22 cellular contexts compared by ENCODE assay signal in the genomic region with DNA sequence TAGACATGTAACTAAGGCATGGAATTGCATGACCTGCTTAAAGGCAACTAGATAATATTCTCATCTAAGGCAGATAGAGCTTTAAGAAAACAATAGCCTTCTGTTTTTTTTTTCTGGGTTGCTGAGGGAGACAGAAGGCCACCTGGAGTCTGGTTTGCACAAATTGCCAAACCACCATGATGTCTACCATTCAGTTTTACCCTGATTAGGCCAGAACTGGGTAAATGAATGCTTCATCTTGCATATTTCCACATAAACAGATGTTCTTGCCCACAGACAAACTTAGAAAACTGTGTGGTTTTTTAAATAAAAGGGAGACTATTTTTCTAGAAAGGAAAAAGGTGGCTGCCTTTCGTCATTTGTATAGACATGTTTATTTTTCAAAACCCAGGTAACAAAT.
"Had no signal": no experiment of that assay in that cellular context is flagged by ENCODE, and none has a peak within 500 bp of the region (broad histone marks: within the 10 kb centered on the region; RNA-seq: fewer than 3 reads in every experiment).

No MANE protein-coding gene starts in this region.

- H3K4me2 ChIP-seq: neural progenitor cell had no signal

- H3K9me3 Mint-ChIP-seq: neural progenitor cell had no signal

- H3K27ac ChIP-seq: coronary artery, gastrocnemius medialis, neural progenitor cell, prostate gland, stomach had no signal

- H2AFZ ChIP-seq: neural progenitor cell had no signal

- H3K4me3 Mint-ChIP-seq: activated CD4-positive, alpha-beta T cell treated with anti-CD3 and anti-CD28 coated beads, Interleukin-2, amount 10 ng/mL, durations not matched to agents 24 days and 14 days; activated CD8-positive, alpha-beta T cell treated with anti-CD3 and anti-CD28 coated beads for 36 hours; activated naive CD8-positive, alpha-beta T cell treated with anti-CD3 and anti-CD28 coated beads, Interleukin-2, amount 10 ng/mL, durations not matched to agents 7 days and 5 days; central memory CD8-positive, alpha-beta T cell; naive thymus-derived CD4-positive, alpha-beta T cell; neural progenitor cell had no signal

- FAIRE-seq: small intestine had no signal

- H3K4me1 Mint-ChIP-seq: activated CD4-positive, alpha-beta T cell treated with anti-CD3 and anti-CD28 coated beads, Interleukin-2, amount 10 ng/mL, durations not matched to agents 24 days and 14 days; activated naive CD8-positive, alpha-beta T cell treated with anti-CD3 and anti-CD28 coated beads, Interleukin-2, amount 10 ng/mL, durations not matched to agents 7 days and 5 days; central memory CD8-positive, alpha-beta T cell; naive thymus-derived CD4-positive, alpha-beta T cell; neural progenitor cell had no signal

- H3K9ac ChIP-seq: neural progenitor cell had no signal

- H3K27me3 Mint-ChIP-seq: activated CD4-positive, alpha-beta T cell treated with anti-CD3 and anti-CD28 coated beads, Interleukin-2, amount 10 ng/mL, durations not matched to agents 24 days and 14 days; activated CD8-positive, alpha-beta T cell treated with anti-CD3 and anti-CD28 coated beads for 36 hours; activated naive CD8-positive, alpha-beta T cell treated with anti-CD3 and anti-CD28 coated beads, Interleukin-2, amount 10 ng/mL, durations not matched to agents 7 days and 5 days; central memory CD8-positive, alpha-beta T cell; naive thymus-derived CD4-positive, alpha-beta T cell had no signal

- DNase-seq: activated CD4-positive, alpha-beta T cell treated with anti-CD3 and anti-CD28 coated beads, Interleukin-2, amount 10 ng/mL, durations not matched to agents 24 days and 14 days; activated CD4-positive, CD25-positive, alpha-beta regulatory T cell; activated CD8-positive, alpha-beta T cell treated with anti-CD3 and anti-CD28 coated beads for 36 hours; activated naive CD4-positive, alpha-beta T cell treated with Interleukin-2 at 50 U/mL for 16 hours; activated naive CD8-positive, alpha-beta T cell treated with anti-CD3 and anti-CD28 coated beads, Interleukin-2, amount 10 ng/mL, durations not matched to agents 7 days and 5 days; activated T-cell treated with anti-CD3 and anti-CD28 coated beads, Interleukin-2, amount 50 U/mL, for 1 hour; gastrocnemius medialis; mesenchymal stem cell; mucosa of descending colon; naive thymus-derived CD4-positive, alpha-beta T cell; right cardiac atrium; small intestine; stimulated activated CD4-positive, alpha-beta T cell treated with anti-CD3 and anti-CD28 coated beads, Interleukin-4, amount 100 ng/mL, for 1 hour; stomach; T-helper 1 cell; T-helper 9 cell; trophoblast cell had no signal

- H3K4me1 ChIP-seq: gastrocnemius medialis, neural progenitor cell, stomach had no signal

- H3K9me3 ChIP-seq: gastrocnemius medialis, prostate gland, stomach had no signal

- H3K36me3 Mint-ChIP-seq: activated naive CD8-positive, alpha-beta T cell treated with anti-CD3 and anti-CD28 coated beads, Interleukin-2, amount 10 ng/mL, durations not matched to agents 7 days and 5 days; naive thymus-derived CD4-positive, alpha-beta T cell; neural progenitor cell had no signal

- H3K27ac Mint-ChIP-seq: activated CD4-positive, alpha-beta T cell treated with anti-CD3 and anti-CD28 coated beads, Interleukin-2, amount 10 ng/mL, durations not matched to agents 24 days and 14 days; activated CD8-positive, alpha-beta T cell treated with anti-CD3 and anti-CD28 coated beads for 36 hours; activated naive CD8-positive, alpha-beta T cell treated with anti-CD3 and anti-CD28 coated beads, Interleukin-2, amount 10 ng/mL, durations not matched to agents 7 days and 5 days; activated T-helper 2 cell treated with anti-CD3 and anti-CD28 coated beads, Interferon-gamma antibody, Interleukin-2, Interleukin-4, amounts not matched to agents 10 μg/mL and 5 μg/mL and 100 μg/mL, durations not matched to agents 14 hours and 24 hours and 36 hours; naive thymus-derived CD4-positive, alpha-beta T cell; neural progenitor cell had no signal

- H3K27me3 ChIP-seq: gastrocnemius medialis, neural progenitor cell, stomach had no signal

- H3K36me3 ChIP-seq: gastrocnemius medialis, neural progenitor cell, prostate gland, stomach had no signal

- H3K4me3 ChIP-seq: coronary artery, gastrocnemius medialis, mucosa of descending colon, neural progenitor cell, prostate gland, stomach had no signal
